19 cellular contexts compared by ENCODE assay signal in the genomic region with DNA sequence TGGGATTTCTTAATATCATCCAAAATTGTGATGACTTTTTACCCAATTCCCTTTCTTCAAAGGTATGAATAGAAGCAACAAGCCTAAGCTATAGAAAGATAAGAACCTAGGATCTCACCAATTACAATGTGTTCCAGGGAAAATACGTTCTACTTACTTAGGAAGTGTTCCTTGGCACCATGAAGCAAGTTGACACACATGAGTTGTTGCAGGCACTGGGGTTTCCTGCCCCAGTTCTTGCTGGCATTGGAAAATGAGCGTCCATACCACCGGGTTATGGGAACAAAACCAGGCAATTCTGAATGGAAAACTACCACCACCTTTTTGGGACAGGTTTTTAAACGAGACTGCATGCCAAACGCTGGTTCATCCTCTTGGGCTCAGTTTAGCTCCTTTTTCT. TPM values are rescaled to one million over a fixed set of nuclear protein-coding genes. Genes with fewer than 3 reads are reported as not detected.
DNase-seq lines count a peak whose midpoint lies in the region; ATAC-seq and TF ChIP-seq lines count a peak whose summit lies in the region.
"Had no signal": no experiment of that assay in that cellular context is flagged by ENCODE, and none has a peak within 500 bp of the region (broad histone marks: within the 10 kb centered on the region; RNA-seq: fewer than 3 reads in every experiment).

No MANE protein-coding gene starts in this region.

- no peak for TF ChIP-seq CTCF in nephron (IDR thresholded peaks at IDR 0.05; ENCODE audit: unreplicated experiment in 3 of 3)
- TF ChIP-seq CTCF in sigmoid colon (IDR thresholded peaks at IDR 0.05): no peak
- no peak for TF ChIP-seq CTCF in WTC11 (IDR thresholded peaks at IDR 0.05)
- TF ChIP-seq CTCF in prostate gland (IDR thresholded peaks at IDR 0.05): no peak

- no peak overlapping the region for H3K27ac ChIP-seq in BLaER1
- peak overlapping the region in 3 of 4 donors; percentile 75 to 84 (median 80) for H3K27ac ChIP-seq in sigmoid colon
- H3K27ac ChIP-seq in prostate gland: no peak overlapping the region
- H3K27ac ChIP-seq: 22Rv1, A549, GM23248, HL-60 had no signal

- intact Hi-C loops in sigmoid colon (cut with DNase I): loop anchor here (5.0 kb wide), 1 partner anchor 46 kb away; the partner anchor contains the start of gene CCBE1
- intact Hi-C loops in prostate gland (cut with DNase I): no loop called here

- H3K4me3 Mint-ChIP-seq in nephron (no peak overlapping the region), WTC11 (no peak overlapping the region)
- H3K4me3 Mint-ChIP-seq: CD14-positive monocyte; CD4-positive, alpha-beta memory T cell had no signal

- no peaks in the 10 kb centered on the region for H4K20me1 ChIP-seq in BLaER1

- no peaks in the 10 kb centered on the region for H3K9me3 ChIP-seq in BLaER1
- no peaks in the 10 kb centered on the region for H3K9me3 ChIP-seq in sigmoid colon
- H3K9me3 ChIP-seq in prostate gland: no peaks in the 10 kb centered on the region
- H3K9me3 ChIP-seq: A549, HAP-1 had no signal

- WGBS in sigmoid colon, 2 donors: 85 to 86% methylated on average over 5 of the region's 5 CpGs
- WGBS in prostate gland: 76% methylated on average over 5 of the region's 5 CpGs

- H3K27me3 Mint-ChIP-seq in nephron (ENCODE audit: low read depth) (peaks cover 3% of the 10 kb centered on the region), WTC11 (ENCODE audit: low read depth) (no peaks in the 10 kb centered on the region)

- POLR2A ChIA-PET in WTC11 (lab: Charles Lee): interaction anchor here (0.6 kb wide), 1 partner anchor 13 kb away, joined by 3 read pairs; no protein-coding TSS in a partner anchor

- H3K4me1 ChIP-seq in BLaER1 (peaks cover 12% of the 10 kb centered on the region), sigmoid colon (peaks cover 0 to 96% (median 87%) of the 10 kb centered on the region in 4 donors), prostate gland (replicated peaks) (no peaks in the 10 kb centered on the region)
- H3K4me1 ChIP-seq: A549, HAP-1 had no signal

- no peaks in the 10 kb centered on the region for H3K27me3 ChIP-seq in BLaER1
- no peaks in the 10 kb centered on the region for H3K27me3 ChIP-seq in sigmoid colon
- H3K27me3 ChIP-seq in prostate gland (replicated peaks; ENCODE audit: insufficient read depth): no peaks in the 10 kb centered on the region

- peaks cover 51% of the 10 kb centered on the region for H3K4me1 Mint-ChIP-seq in nephron
- peaks cover 18% of the 10 kb centered on the region for H3K4me1 Mint-ChIP-seq in WTC11
- H3K4me1 Mint-ChIP-seq: CD14-positive monocyte; CD4-positive, alpha-beta memory T cell had no signal

- H3K36me3 ChIP-seq in BLaER1 (no peaks in the 10 kb centered on the region), sigmoid colon (no peaks in the 10 kb centered on the region), prostate gland (no peaks in the 10 kb centered on the region)
- H3K36me3 ChIP-seq: HAP-1 had no signal

- H3K36me3 Mint-ChIP-seq in nephron (ENCODE audit: low read depth) (peaks cover 7% of the 10 kb centered on the region), WTC11 (no peaks in the 10 kb centered on the region)
- H3K36me3 Mint-ChIP-seq: CD14-positive monocyte; CD4-positive, alpha-beta memory T cell had no signal

- TF ChIP-seq POLR2A in sigmoid colon (IDR thresholded peaks at IDR 0.05): no peak
- TF ChIP-seq POLR2A in prostate gland (IDR thresholded peaks at IDR 0.05): no peak

- H3K4me3 ChIP-seq in BLaER1 (no peak overlapping the region), sigmoid colon (no peak overlapping the region), prostate gland (no peak overlapping the region)
- H3K4me3 ChIP-seq: A549, GM23248, HAP-1 had no signal

- H3K9me3 Mint-ChIP-seq in nephron (no peaks in the 10 kb centered on the region), WTC11 (no peaks in the 10 kb centered on the region)
- H3K9me3 Mint-ChIP-seq: CD14-positive monocyte had no signal

- CTCF ChIA-PET in WTC11 (lab: Charles Lee): interaction anchor here (1.1 to 3.3 kb wide), 3 partner anchors 32 to 172 kb away, joined by 4 to 22 read pairs (median 12); partner anchors contain the start of gene CCBE1

- peak overlapping the region; percentile 4; the same call in 1 of the 2 replicates for H3K4me2 ChIP-seq in BLaER1
- H3K4me2 ChIP-seq: A549 had no signal

- no peak overlapping the region for H3K9ac ChIP-seq in BLaER1
- H3K9ac ChIP-seq: GM23248 had no signal

- ATAC-seq in WTC11: no peak
- ATAC-seq: A549 had no signal

- no peak for TF ChIP-seq EP300 in sigmoid colon (IDR thresholded peaks at IDR 0.05)

- H3K27ac Mint-ChIP-seq in nephron (peak overlapping the region; percentile 64 to 86 (median 72)), WTC11 (no peak overlapping the region)
- H3K27ac Mint-ChIP-seq: CD14-positive monocyte; CD4-positive, alpha-beta memory T cell had no signal

- DNase-seq in islet precursor cell (peak; percentile 27), sigmoid colon (no peak), NCI-H1417 treated with DMSO at 0.1 percent for 48 hours (lab: John Stamatoyannopoulos, UW) (no peak), WTC11 (ENCODE audit: low spot score) (no peak), prostate gland (ENCODE audit: low spot score) (no peak)
- DNase-seq: AML-193; Calu3; CD4-positive, alpha-beta memory T cell; DMS 273 treated with DMSO at 0.1 percent for 48 hours; DMS53; GM23248 had no signal

TF ChIP-seq in WTC11, 78 proteins besides CTCF, POLR2A, EP300 and RAD21:
- TF ChIP-seq RORB (CRISPR knock-in tag; IDR thresholded peaks at IDR 0.05): no peak
- no peak for TF ChIP-seq ETV6 (CRISPR knock-in tag; IDR thresholded peaks at IDR 0.05)
- TF ChIP-seq, protein P1, sequence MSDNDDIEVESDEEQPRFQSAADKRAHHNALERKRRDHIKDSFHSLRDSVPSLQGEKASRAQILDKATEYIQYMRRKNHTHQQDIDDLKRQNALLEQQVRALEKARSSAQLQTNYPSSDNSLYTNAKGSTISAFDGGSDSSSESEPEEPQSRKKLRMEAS (CRISPR knock-in tag; IDR thresholded peaks at IDR 0.05): no peak
- TF ChIP-seq, protein P2, sequence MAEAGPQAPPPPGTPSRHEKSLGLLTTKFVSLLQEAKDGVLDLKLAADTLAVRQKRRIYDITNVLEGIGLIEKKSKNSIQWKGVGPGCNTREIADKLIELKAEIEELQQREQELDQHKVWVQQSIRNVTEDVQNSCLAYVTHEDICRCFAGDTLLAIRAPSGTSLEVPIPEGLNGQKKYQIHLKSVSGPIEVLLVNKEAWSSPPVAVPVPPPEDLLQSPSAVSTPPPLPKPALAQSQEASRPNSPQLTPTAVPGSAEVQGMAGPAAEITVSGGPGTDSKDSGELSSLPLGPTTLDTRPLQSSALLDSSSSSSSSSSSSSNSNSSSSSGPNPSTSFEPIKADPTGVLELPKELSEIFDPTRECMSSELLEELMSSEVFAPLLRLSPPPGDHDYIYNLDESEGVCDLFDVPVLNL (CRISPR knock-in tag; IDR thresholded peaks at IDR 0.05; ENCODE audit: borderline replicate concordance, low read depth): no peak
- TF ChIP-seq ZNF232 (CRISPR knock-in tag; IDR thresholded peaks at IDR 0.05): no peak
- no peak for TF ChIP-seq JUN (CRISPR knock-in tag; IDR thresholded peaks at IDR 0.05)
- TF ChIP-seq, protein P3, sequence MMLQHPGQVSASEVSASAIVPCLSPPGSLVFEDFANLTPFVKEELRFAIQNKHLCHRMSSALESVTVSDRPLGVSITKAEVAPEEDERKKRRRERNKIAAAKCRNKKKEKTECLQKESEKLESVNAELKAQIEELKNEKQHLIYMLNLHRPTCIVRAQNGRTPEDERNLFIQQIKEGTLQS (CRISPR knock-in tag; conservative IDR thresholded peaks at IDR 0.05): no peak

RNA-seq across cellular contexts. Expression of gene CCBE1, which starts 46.2 kb away (rescaled TPM):
- total RNA-seq in sigmoid colon (10 to 100 TPM; 38.9 to 61.1 (median 48.9) TPM), WTC11 (2021) (8.0 to 9.7 TPM (median 9.7 TPM) in 3 replicates), prostate gland (1 to 10 TPM; 1.8 to 2.0 TPM)
- polyA plus RNA-seq in sigmoid colon: 1 to 10 TPM in 1 of 3 donors, under 1 TPM in 2; 0.23 to 2.4 (median 0.60) TPM
- total RNA-seq: CD4-positive, alpha-beta memory T cell; H4 had no signal
- polyA plus RNA-seq: CD14-positive monocyte; CD4-positive, alpha-beta memory T cell had no signal

Comparison
In these comparisons a context has a peak if more than half of its experiments do, and no peak if none do; other contexts are left out.
1. H3K27ac ChIP-seq: peak in sigmoid colon (3 of 4); none in BLaER1 (single experiment) and prostate gland (0 of 2).